In the genomic region with DNA sequence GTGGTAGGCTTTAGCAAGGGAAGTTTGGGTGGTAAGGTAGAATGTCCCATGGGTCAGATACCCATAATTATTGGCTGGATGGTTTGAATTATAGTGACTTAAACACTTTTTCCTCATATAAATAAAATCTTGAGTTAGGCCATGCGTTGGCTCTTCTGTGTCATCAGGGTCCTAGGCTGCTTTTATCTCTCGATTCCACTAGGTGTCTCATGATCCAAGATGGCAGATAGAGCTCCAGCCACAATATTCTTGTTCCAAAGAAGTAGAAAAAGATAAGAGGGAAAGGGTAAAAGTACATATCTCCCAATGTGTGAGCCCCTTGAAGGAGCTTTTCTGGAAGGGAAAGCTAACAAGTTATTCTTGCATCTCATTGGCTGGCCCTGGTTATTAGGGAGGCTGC, we compare ENCODE assay signal across 17 cellular contexts.
DNase-seq lines count a peak whose midpoint lies in the region; ATAC-seq and TF ChIP-seq lines count a peak whose summit lies in the region.
"Had no signal": no experiment of that assay in that cellular context is flagged by ENCODE, and none has a peak within 500 bp of the region (broad histone marks: within the 10 kb centered on the region; RNA-seq: fewer than 3 reads in every experiment).

No MANE protein-coding gene starts in this region.

- CTCF ChIA-PET in OCI-LY7 (lab: Charles Lee; ENCODE audit: unreplicated experiment), result interaction anchor here (1.5 kb wide), 1 partner anchor 12 kb away, joined by 5 read pairs; no protein-coding TSS in a partner anchor

- H2AFZ ChIP-seq in OCI-LY7 (ENCODE audit: low read length), result no peak overlapping the region

- no peaks in the 10 kb centered on the region for H4K20me1 ChIP-seq in OCI-LY7 (ENCODE audit: insufficient read depth, low read length)

- no peak overlapping the region for H3K27ac Mint-ChIP-seq in HFFc6
- H3K27ac Mint-ChIP-seq: CD8-positive, alpha-beta T cell; T-helper 1 cell treated with Interleukin-12 subunit alpha and Interleukin-12 subunit beta and Interleukin-4 antibody, amounts not matched to agents 30 μg/mL and 1 μg/mL, for 36 hours had no signal

- BruUV-seq in OCI-LY7 (replicated peaks; lab: Mats Ljungman, UMichigan), result no TSS peak

- no peaks in the 10 kb centered on the region for H3K27me3 ChIP-seq in foreskin keratinocyte

- H3K4me2 ChIP-seq in OCI-LY7 (ENCODE audit: low read length), result no peak overlapping the region

- H3K79me2 ChIP-seq in OCI-LY7 (ENCODE audit: insufficient read depth, low read depth, low read length), result no peaks in the 10 kb centered on the region

- H3K4me3 Mint-ChIP-seq in HFFc6, result no peak overlapping the region
- H3K4me3 Mint-ChIP-seq: CD8-positive, alpha-beta T cell; IgD-negative memory B cell; T-helper 1 cell treated with Interleukin-12 subunit alpha and Interleukin-12 subunit beta and Interleukin-4 antibody, amounts not matched to agents 30 μg/mL and 1 μg/mL, for 36 hours had no signal

- intact Hi-C loops in OCI-LY7 (cut with micrococcal nuclease; ENCODE audit: unreplicated experiment), result no loop called here

- H3K36me3 Mint-ChIP-seq in HFFc6 (ENCODE audit: low read depth), result peaks cover 46% of the 10 kb centered on the region

- peaks cover 25% of the 10 kb centered on the region for H3K9me3 Mint-ChIP-seq in HFFc6

- peaks cover 5% of the 10 kb centered on the region; the same call in 1 of the 2 replicates for H3K4me1 Mint-ChIP-seq in HFFc6 (ENCODE audit: low read depth)

- H3K9me3 ChIP-seq in OCI-LY7 (ENCODE audit: low read length), result peaks cover 39% of the 10 kb centered on the region

- H3K36me3 ChIP-seq in OCI-LY7 (ENCODE audit: insufficient read depth, low read length), result peaks cover 8% of the 10 kb centered on the region; the same call in 1 of the 2 replicates

- no peaks in the 10 kb centered on the region for H3K9me2 ChIP-seq in OCI-LY7 (ENCODE audit: insufficient read depth, low read length)

- no peak overlapping the region for H3K27ac ChIP-seq in OCI-LY7 (ENCODE audit: low read depth, low read length, poor library complexity, severe bottlenecking)
- no peak overlapping the region for H3K27ac ChIP-seq in foreskin keratinocyte
- H3K27ac ChIP-seq: HL-60, RWPE1 had no signal

- H3K27me3 Mint-ChIP-seq in HFFc6 (ENCODE audit: insufficient read depth), result peaks cover 6% of the 10 kb centered on the region
- H3K27me3 Mint-ChIP-seq: IgD-negative memory B cell had no signal

- H3K4me3 ChIP-seq in OCI-LY7 (ENCODE audit: low read depth, low read length, poor library complexity, severe bottlenecking), result no peak overlapping the region

- DNase-seq in DMS53 (lab: John Stamatoyannopoulos, UW) (peak; percentile 21), DMS53 treated with DMSO at 0.1 percent for 48 hours (lab: John Stamatoyannopoulos, UW; ENCODE audit: unreplicated experiment) (no peak), HFFc6 (no peak), OCI-LY7 (ENCODE audit: low spot score) (peak; percentile 26), foreskin keratinocyte (no peak)
- DNase-seq in stimulated activated naive CD4-positive, alpha-beta T cell (lab: John Stamatoyannopoulos, UW), result no peak
- DNase-seq: 8988T; CD8-positive, alpha-beta T cell; NCI-H1092 treated with DMSO at 0.1 percent for 48 hours; NCI-H2227 treated with DMSO at 0.1 percent for 48 hours; NCI-H524 had no signal

- POLR2A ChIA-PET in OCI-LY7 (lab: Charles Lee), result interaction anchor here (0.9 kb wide), 1 partner anchor 24 kb away, joined by 5 read pairs; no protein-coding TSS in a partner anchor

- ATAC-seq in foreskin keratinocyte (no peak), HG03469 (IDR thresholded peaks at IDR 0.05; ENCODE audit: unreplicated experiment) (no peak), GM21360 (IDR thresholded peaks at IDR 0.05; ENCODE audit: unreplicated experiment) (no peak)
- ATAC-seq: CD8-positive, alpha-beta T cell had no signal

- peak; percentile 28 for TF ChIP-seq CTCF in HFFc6 (IDR thresholded peaks at IDR 0.05)
- TF ChIP-seq CTCF in OCI-LY7 (conservative IDR thresholded peaks at IDR 0.05; ENCODE audit: low read length), result peak; percentile 61
- peak; percentile 11 for TF ChIP-seq CTCF in foreskin keratinocyte (conservative IDR thresholded peaks at IDR 0.05)

- H3K4me1 ChIP-seq in OCI-LY7 (ENCODE audit: insufficient read depth, low read length, poor library complexity, severe bottlenecking), result no peaks in the 10 kb centered on the region
- no peaks in the 10 kb centered on the region for H3K4me1 ChIP-seq in foreskin keratinocyte

Comparison
In these comparisons a context has a peak if more than half of its experiments do, and no peak if none do; other contexts are left out.
1. DNase-seq: peak in DMS53 (single experiment) and OCI-LY7 (single experiment); none in DMS53 treated with DMSO at 0.1 percent for 48 hours (single experiment), HFFc6 (single experiment), foreskin keratinocyte (0 of 2) and stimulated activated naive CD4-positive, alpha-beta T cell (0 of 6).
2. CTCF ChIP-seq: peak in every context shown above with its lines; median percentile 61 in OCI-LY7; 28 in HFFc6; 11 in foreskin keratinocyte.